8 cellular contexts compared by ENCODE assay signal in the genomic region with DNA sequence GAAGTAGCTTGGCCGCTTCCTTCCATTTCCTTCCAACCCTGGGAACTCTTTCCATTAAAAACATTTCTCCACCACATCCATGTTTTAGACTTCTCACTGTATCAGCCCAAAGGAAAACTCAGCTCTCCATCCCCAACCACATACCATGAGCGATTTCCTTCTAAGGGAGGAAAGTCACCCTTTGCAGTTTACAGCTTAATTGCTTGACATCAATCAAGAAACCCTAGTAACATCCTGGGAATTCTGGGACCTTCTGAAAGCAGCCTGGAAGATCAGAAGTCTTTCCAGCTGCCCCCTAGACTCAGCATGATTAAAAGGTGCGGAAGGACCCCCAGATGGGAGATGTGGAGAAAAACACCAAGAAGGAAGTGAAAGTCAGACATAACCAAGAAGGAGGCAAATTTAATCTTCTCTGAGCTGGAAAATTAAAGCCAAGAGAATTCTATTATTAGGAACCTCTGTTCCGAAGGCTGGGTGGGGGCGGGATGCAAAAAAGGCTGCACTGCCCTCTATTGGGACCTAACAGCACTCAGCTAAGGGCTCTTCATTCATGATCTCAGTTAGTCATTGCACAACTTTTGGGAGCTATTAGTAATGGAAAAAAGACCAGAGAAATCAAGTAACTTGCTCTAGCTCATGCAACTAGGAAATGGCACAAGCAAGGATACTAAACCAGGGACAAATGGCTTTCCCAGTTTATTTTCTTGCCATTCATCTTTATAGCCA.
DNase-seq lines count a peak whose midpoint lies in the region; ATAC-seq and TF ChIP-seq lines count a peak whose summit lies in the region.

No MANE protein-coding gene starts in this region.

- H3K36me3 ChIP-seq in HAP-1 (replicated peaks), result no peaks in the 10 kb centered on the region

- H3K9me3 ChIP-seq in HAP-1, result no peaks in the 10 kb centered on the region

- peak; percentile 50 to 65 for DNase-seq in HAP-1 (ENCODE audit: low spot score in 2 of 2)
- DNase-seq in RWPE1 (ENCODE audit: low spot score), result peak; percentile 73
- DNase-seq in fibroblast of gingiva (ENCODE audit: low read depth), result peak; percentile 95
- DNase-seq in omental fat pad (ENCODE audit: low spot score), result no peak
- DNase-seq in NK-92 treated with Interleukin-12 subunit alpha and Interleukin-12 subunit beta, amount 100 ng/mL, for 24 hours (lab: John Stamatoyannopoulos, UW), result no peak
- no peak for DNase-seq in activated effector memory CD4-positive, alpha-beta T cell treated with Interleukin-2 at 50 U/mL for 16 hours

- H3K4me1 ChIP-seq in HAP-1, result peaks cover 14% of the 10 kb centered on the region

- H3K27me3 ChIP-seq in HAP-1 (ENCODE audit: low read depth), result no peaks in the 10 kb centered on the region

- peak; percentile 83 for ATAC-seq in omental fat pad (ENCODE audit: low FRiP score)
- no peak for ATAC-seq in GM21717 (IDR thresholded peaks at IDR 0.05; ENCODE audit: unreplicated experiment)

- CTCF ChIA-PET in RWPE1 (lab: Yijun Ruan, JAX), result interaction anchor here (0.5 to 2.2 kb wide), 10 partner anchors 26 to 1264 kb away, joined by 3 to 10 read pairs (median 3); a partner anchor contains a TSS

- in situ Hi-C loops in HAP-1 (cut with MboI; ENCODE audit: low sequenced_read_pairs), result no loop called here

- POLR2A ChIA-PET in RWPE1 (lab: Yijun Ruan, JAX; ENCODE audit: low non-redundant PET), result no interaction called here

- no peak overlapping the region for H3K4me3 ChIP-seq in HAP-1

- TF ChIP-seq CTCF in C4-2B (conservative IDR thresholded peaks at IDR 0.05) (peak; percentile 64), RWPE1 (conservative IDR thresholded peaks at IDR 0.05; ENCODE audit: low read depth) (peak; percentile 28; the same call in 1 of the 2 replicates), omental fat pad (IDR thresholded peaks at IDR 0.05) (no peak)

- no peak overlapping the region for H3K27ac ChIP-seq in C4-2B
- H3K27ac ChIP-seq in RWPE1, result no peak overlapping the region

Comparison
In these comparisons a context has a peak if more than half of its experiments do, and no peak if none do; other contexts are left out.
1. CTCF ChIP-seq: peak in C4-2B (single experiment) and RWPE1 (single experiment); none in omental fat pad (0 of 3).
2. DNase-seq: peak in HAP-1 (2 of 2), RWPE1 (single experiment) and fibroblast of gingiva (single experiment); none in omental fat pad (single experiment), NK-92 treated with Interleukin-12 subunit alpha and Interleukin-12 subunit beta, amount 100 ng/mL, for 24 hours (single experiment) and activated effector memory CD4-positive, alpha-beta T cell treated with Interleukin-2 at 50 U/mL for 16 hours (single experiment).